Comparison of ENCODE assay signal across 24 cellular contexts in genomic region chr15:45414215-45414885, GRCh38. TPM values are rescaled to one million over a fixed set of nuclear protein-coding genes. Genes with fewer than 3 reads are reported as not detected.
DNase-seq lines count a peak whose midpoint lies in the region; ATAC-seq, FAIRE-seq and TF ChIP-seq lines count a peak whose summit lies in the region.
"Had no signal": no experiment of that assay in that cellular context is flagged by ENCODE, and none has a peak within 500 bp of the region (broad histone marks: within the 10 kb centered on the region; RNA-seq: fewer than 3 reads in every experiment).

No MANE protein-coding gene starts in this region.

- H3K9me3 Mint-ChIP-seq in activated CD4-positive, alpha-beta memory T cell treated with anti-CD3 and anti-CD28 coated beads, Interleukin-2, amount 10 ng/mL, durations not matched to agents 7 days and 5 days: no peaks in the 10 kb centered on the region
- H3K9me3 Mint-ChIP-seq in activated CD4-positive, alpha-beta memory T cell treated with anti-CD3 and anti-CD28 coated beads for 36 hours: no peaks in the 10 kb centered on the region
- no peaks in the 10 kb centered on the region for H3K9me3 Mint-ChIP-seq in nephron progenitor cell
- no peaks in the 10 kb centered on the region for H3K9me3 Mint-ChIP-seq in chondrocyte (ENCODE audit: low read depth)
- H3K9me3 Mint-ChIP-seq: neural crest cell had no signal

- H3K79me2 ChIP-seq in Loucy (ENCODE audit: insufficient read depth, low read length) (peaks cover 11% of the 10 kb centered on the region; the same call in 1 of the 2 replicates), GM12878 (ENCODE audit: control insufficient read depth, insufficient read depth, low read length) (no peaks in the 10 kb centered on the region)

- SMC1A ChIA-PET in GM12878 (lab: Charles Lee; ENCODE audit: uncharacterized antibody, unreplicated experiment): interaction anchor here (0.7 to 4.2 kb wide), 6 partner anchors 10 to 107 kb away, joined by 3 to 17 read pairs (median 4); no protein-coding TSS in a partner anchor

- peaks cover 53% of the 10 kb centered on the region; the same call in 1 of the 2 replicates for H3K36me3 ChIP-seq in Loucy (ENCODE audit: insufficient read depth, low read length)
- peaks cover 2 to 41% of the 10 kb centered on the region in 2 experiments for H3K36me3 ChIP-seq in GM12878 (ENCODE audit: control insufficient read depth in 2 of 2, insufficient read depth in 2 of 2, low read length in 1 of 2)

- BruUV-seq in GM12878 (replicated peaks; lab: Mats Ljungman, UMichigan): no TSS peak

- no peaks in the 10 kb centered on the region for H3K27me3 Mint-ChIP-seq in activated CD4-positive, alpha-beta memory T cell treated with anti-CD3 and anti-CD28 coated beads, Interleukin-2, amount 10 ng/mL, durations not matched to agents 7 days and 5 days
- no peaks in the 10 kb centered on the region for H3K27me3 Mint-ChIP-seq in activated CD4-positive, alpha-beta memory T cell treated with anti-CD3 and anti-CD28 coated beads for 36 hours
- H3K27me3 Mint-ChIP-seq in nephron progenitor cell (ENCODE audit: low read depth, poor library complexity) (no peaks in the 10 kb centered on the region), chondrocyte (ENCODE audit: low read depth) (no peaks in the 10 kb centered on the region)

- peak; percentile 74 for ATAC-seq in GM12878
- ATAC-seq: A549, Panc1 had no signal

- intact Hi-C loops in activated CD4-positive, alpha-beta memory T cell treated with anti-CD3 and anti-CD28 coated beads for 36 hours (cut with micrococcal nuclease): no loop called here
- intact Hi-C loops in GM12878 (cut with micrococcal nuclease; ENCODE audit: unreplicated experiment): no loop called here

- in situ Hi-C loops in GM12878 (cut with MboI): no loop called here

- FAIRE-seq in GM12878 (lab: Jason Lieb, UNC) (no peak), frontal cortex (lab: Jason Lieb, UNC) (no peak)
- FAIRE-seq: A549 had no signal

- no peak overlapping the region for H3K9ac ChIP-seq in Loucy (ENCODE audit: low read depth, low read length, poor library complexity, severe bottlenecking)
- H3K9ac ChIP-seq in GM12878 (ENCODE audit: control insufficient read depth, insufficient read depth, low read length): no peak overlapping the region
- H3K9ac ChIP-seq: GM23248, SK-N-SH had no signal

- 88% methylated on average over 5 of the region's 5 CpGs for WGBS in GM12878 (ENCODE audit: insufficient coverage, insufficient replicate concordance, low lambda C conversion rate, missing lambda C conversion rate)

- no peaks in the 10 kb centered on the region for H3K9me2 ChIP-seq in Loucy (replicated peaks; ENCODE audit: low read depth, low read length)
- H3K9me2 ChIP-seq: SK-N-SH had no signal

- no peak for DNase-seq in activated CD4-positive, alpha-beta memory T cell treated with anti-CD3 and anti-CD28 coated beads, Interleukin-2, amount 10 ng/mL, durations not matched to agents 7 days and 5 days
- DNase-seq in activated CD4-positive, alpha-beta memory T cell treated with anti-CD3 and anti-CD28 coated beads for 36 hours: no peak
- DNase-seq in GM12878 (ENCODE audit: low read depth, low spot score): no peak
- no peak for DNase-seq in nephron progenitor cell
- no peak for DNase-seq in chondrocyte (ENCODE audit: low spot score)
- DNase-seq in NCI-H2081 (lab: John Stamatoyannopoulos, UW): no peak
- no peak for DNase-seq in frontal cortex (ENCODE audit: low spot score in 2 of 2)
- DNase-seq: amygdala; DMS79; effector memory CD4-positive, alpha-beta T cell; GM23248; NCI-H1417; NCI-H2171 treated with DMSO at 0.1 percent for 48 hours; NCI-H82; retina; SK-N-SH; stimulated activated CD4-positive, alpha-beta T cell treated with anti-CD3 and anti-CD28 coated beads, Interleukin-12 subunit alpha, Interleukin-12 subunit beta, amount 100 ng/mL, for 4 hours; thyroid gland had no signal

- no peak for TF ChIP-seq EP300 in GM12878 (IDR thresholded peaks at IDR 0.05; ENCODE audit: borderline replicate concordance in 1 of 2, control insufficient read depth in 1 of 2, low read depth in 2 of 2, low read length in 2 of 2)

- peaks cover 29% of the 10 kb centered on the region for H3K4me1 ChIP-seq in Loucy (ENCODE audit: insufficient read depth, low read length, poor library complexity, severe bottlenecking)
- H3K4me1 ChIP-seq in GM12878 (ENCODE audit: control insufficient read depth, insufficient read depth, low read length): no peaks in the 10 kb centered on the region
- H3K4me1 ChIP-seq: A549 had no signal

- no peak for TF ChIP-seq RAD21 in GM12878 (IDR thresholded peaks at IDR 0.05; ENCODE audit: insufficient read depth, low read depth, low read length)

- POLR2A ChIA-PET in activated CD4-positive, alpha-beta memory T cell treated with anti-CD3 and anti-CD28 coated beads, Interleukin-2, amount 10 ng/mL, durations not matched to agents 7 days and 5 days (lab: Charles Lee): interaction anchor here (1.0 to 3.6 kb wide), 2 partner anchors 11 to 172 kb away, joined by 4 to 31 read pairs; a partner anchor contains a TSS
- POLR2A ChIA-PET in activated CD4-positive, alpha-beta memory T cell treated with anti-CD3 and anti-CD28 coated beads for 36 hours (lab: Charles Lee): interaction anchor here (0.9 to 1.3 kb wide), 2 partner anchors 12 to 174 kb away, joined by 5 to 9 read pairs; a partner anchor contains a TSS
- POLR2A ChIA-PET in GM12878 (lab: Charles Lee): interaction anchor here (1.7 to 1.8 kb wide), 2 partner anchors 12 to 31 kb away, joined by 5 to 8 read pairs; a partner anchor contains a TSS

- RAD21 ChIA-PET in GM12878 (lab: Charles Lee; ENCODE audit: unreplicated experiment): interaction anchor here (1.1 to 3.6 kb wide), 2 partner anchors 12 to 43 kb away, joined by 6 to 12 read pairs; a partner anchor contains a TSS

- peaks cover 20% of the 10 kb centered on the region for H3K4me1 Mint-ChIP-seq in activated CD4-positive, alpha-beta memory T cell treated with anti-CD3 and anti-CD28 coated beads, Interleukin-2, amount 10 ng/mL, durations not matched to agents 7 days and 5 days
- peaks cover 18% of the 10 kb centered on the region for H3K4me1 Mint-ChIP-seq in activated CD4-positive, alpha-beta memory T cell treated with anti-CD3 and anti-CD28 coated beads for 36 hours (ENCODE audit: low read depth)
- H3K4me1 Mint-ChIP-seq in nephron progenitor cell: no peaks in the 10 kb centered on the region
- H3K4me1 Mint-ChIP-seq in chondrocyte (ENCODE audit: low read depth): no peaks in the 10 kb centered on the region
- H3K4me1 Mint-ChIP-seq: CD14-positive monocyte, neural crest cell had no signal

- H2AFZ ChIP-seq in Loucy (ENCODE audit: low read length) (no peak overlapping the region), GM12878 (ENCODE audit: control insufficient read depth, low read depth, low read length) (no peak overlapping the region)
- H2AFZ ChIP-seq: GM23248 had no signal

- TF ChIP-seq CTCF in Loucy (conservative IDR thresholded peaks at IDR 0.05; ENCODE audit: low read length) (no peak), GM12878 (IDR thresholded peaks at IDR 0.05 in 2 of 3, conservative IDR thresholded peaks at IDR 0.05 in 1 of 3; ENCODE audit: control insufficient read depth in 2 of 3, extremely low read depth in 1 of 3, insufficient read depth in 1 of 3, low read depth in 3 of 3, low read length in 3 of 3) (no peak), nephron progenitor cell (IDR thresholded peaks at IDR 0.05) (no peak), chondrocyte (IDR thresholded peaks at IDR 0.05) (no peak)

- H3K9me3 ChIP-seq in Loucy (ENCODE audit: insufficient read depth, low read depth, low read length): no peaks in the 10 kb centered on the region
- no peaks in the 10 kb centered on the region for H3K9me3 ChIP-seq in GM12878 (replicated peaks; ENCODE audit: control insufficient read depth, insufficient read depth, low read length)
- H3K9me3 ChIP-seq: A549, SK-N-SH, thyroid gland had no signal

- TF ChIP-seq POLR2A in GM12878 (IDR thresholded peaks at IDR 0.05; ENCODE audit: low read depth, low read length): no peak

- no peak overlapping the region for H3K4me3 Mint-ChIP-seq in activated CD4-positive, alpha-beta memory T cell treated with anti-CD3 and anti-CD28 coated beads, Interleukin-2, amount 10 ng/mL, durations not matched to agents 7 days and 5 days
- no peak overlapping the region for H3K4me3 Mint-ChIP-seq in activated CD4-positive, alpha-beta memory T cell treated with anti-CD3 and anti-CD28 coated beads for 36 hours
- H3K4me3 Mint-ChIP-seq in nephron progenitor cell (no peak overlapping the region), chondrocyte (ENCODE audit: unreplicated experiment) (no peak overlapping the region)
- H3K4me3 Mint-ChIP-seq: CD14-positive monocyte, neural crest cell had no signal

- peak overlapping the region; percentile 37 for H3K27ac Mint-ChIP-seq in activated CD4-positive, alpha-beta memory T cell treated with anti-CD3 and anti-CD28 coated beads, Interleukin-2, amount 10 ng/mL, durations not matched to agents 7 days and 5 days
- no peak overlapping the region for H3K27ac Mint-ChIP-seq in activated CD4-positive, alpha-beta memory T cell treated with anti-CD3 and anti-CD28 coated beads for 36 hours
- H3K27ac Mint-ChIP-seq in nephron progenitor cell (peak overlapping the region; percentile 87), chondrocyte (ENCODE audit: unreplicated experiment) (no peak overlapping the region)

- CTCF ChIA-PET in activated CD4-positive, alpha-beta memory T cell treated with anti-CD3 and anti-CD28 coated beads, Interleukin-2, amount 10 ng/mL, durations not matched to agents 7 days and 5 days (lab: Charles Lee): interaction anchor here (0.5 to 4.1 kb wide), 8 partner anchors 10 to 44 kb away, joined by 3 to 23 read pairs (median 8); a partner anchor contains a TSS
- CTCF ChIA-PET in activated CD4-positive, alpha-beta memory T cell treated with anti-CD3 and anti-CD28 coated beads for 36 hours (lab: Charles Lee): interaction anchor here (0.9 to 1.8 kb wide), 6 partner anchors 12 to 216 kb away, joined by 3 to 5 read pairs (median 4); a partner anchor contains a TSS
- CTCF ChIA-PET in GM12878 (lab: Yijun Ruan, JAX): interaction anchor here (0.9 to 3.0 kb wide), 15 partner anchors 10 to 296 kb away, joined by 3 to 15 read pairs (median 6); a partner anchor contains a TSS

- H3K4me2 ChIP-seq in Loucy (ENCODE audit: low read depth, low read length, poor library complexity, severe bottlenecking) (peak overlapping the region; percentile 62), GM12878 (ENCODE audit: control insufficient read depth, insufficient read depth) (no peak overlapping the region)
- H3K4me2 ChIP-seq: A549, SK-N-SH had no signal

- H3K36me3 Mint-ChIP-seq in activated CD4-positive, alpha-beta memory T cell treated with anti-CD3 and anti-CD28 coated beads, Interleukin-2, amount 10 ng/mL, durations not matched to agents 7 days and 5 days (ENCODE audit: low read depth): peaks cover 58% of the 10 kb centered on the region
- H3K36me3 Mint-ChIP-seq in activated CD4-positive, alpha-beta memory T cell treated with anti-CD3 and anti-CD28 coated beads for 36 hours: peaks cover 49% of the 10 kb centered on the region
- H3K36me3 Mint-ChIP-seq in nephron progenitor cell (ENCODE audit: low read depth) (peaks cover 69% of the 10 kb centered on the region), chondrocyte (ENCODE audit: low read depth) (peaks cover 35% of the 10 kb centered on the region)

- peaks cover 12% of the 10 kb centered on the region for H3F3A ChIP-seq in Loucy (ENCODE audit: low read depth)

- no peak overlapping the region for H3K27ac ChIP-seq in GM12878 (ENCODE audit: control insufficient read depth, insufficient read depth)
- H3K27ac ChIP-seq: A549, GM23248 had no signal

- no peaks in the 10 kb centered on the region for H3K27me3 ChIP-seq in Loucy (ENCODE audit: insufficient read depth, low read length, poor library complexity, severe bottlenecking)
- H3K27me3 ChIP-seq in GM12878 (replicated peaks in 1 of 2; ENCODE audit: control insufficient read depth in 2 of 2, insufficient read depth in 2 of 2, low read length in 1 of 2): no peaks in the 10 kb centered on the region
- H3K27me3 ChIP-seq: thyroid gland had no signal

- no peak overlapping the region for H3K4me3 ChIP-seq in Loucy (ENCODE audit: low read length, poor library complexity, severe bottlenecking)
- no peak overlapping the region for H3K4me3 ChIP-seq in GM12878
- H3K4me3 ChIP-seq: A549, GM23248, thyroid gland had no signal

- H4K20me1 ChIP-seq in Loucy (ENCODE audit: insufficient read depth, low read length, poor library complexity, severe bottlenecking) (peaks cover 49% of the 10 kb centered on the region), GM12878 (ENCODE audit: control insufficient read depth, insufficient read depth) (no peaks in the 10 kb centered on the region)

RNA-seq across cellular contexts. Expression of gene GATM, which starts 36.0 kb away (rescaled TPM):
- 1 to 10 TPM; 1.9 to 2.2 TPM for total RNA-seq in activated CD4-positive, alpha-beta memory T cell treated with anti-CD3 and anti-CD28 coated beads, Interleukin-2, amount 10 ng/mL, durations not matched to agents 7 days and 5 days
- 1 to 10 TPM in 1 of 2 experiments, under 1 TPM in 1; 0.62 to 1.3 TPM for total RNA-seq in activated CD4-positive, alpha-beta memory T cell treated with anti-CD3 and anti-CD28 coated beads for 36 hours
- 72.5 and 76.6 TPM in 2 replicates for total RNA-seq in GM12878 (2013; cell fraction: nucleolus; rRNA removed)
- total RNA-seq in GM12878 (2014; rRNA removed) (71.2 and 75.6 TPM in 2 replicates), GM12878 (2014; rRNA removed; fragmentation: Illumina TruSeq; extraction: Trizol) (39.2 and 41.3 TPM in 2 replicates), GM12878 (2021) (37.1 and 42.5 TPM in 2 replicates), chondrocyte (0.30 TPM in 1 of 3 replicates, not detected in the others), frontal cortex (91.3 TPM)
- polyA plus RNA-seq in GM12878 (2011; ENCODE audit: low read depth): 36.9 TPM
- polyA plus RNA-seq in GM12878 (2011; rRNA removed) (83.1 and 89.9 TPM in 2 replicates), GM12878 (2014; fragmentation: Illumina TruSeq; extraction: Trizol) (50.8 and 60.7 TPM in 2 replicates), GM12878 (2014; fragmentation: Nextera tagmentation; extraction: Ambion mirVana) (10 to 100 TPM; 11.7 to 17.6 TPM), GM12878 (2014; rRNA removed) (63.8 and 65.6 TPM in 2 replicates), GM12878 (2016; fragmentation: Nextera tagmentation; extraction: Ambion mirVana) (10 to 100 TPM; 22.8 to 23.1 TPM)
- polyA plus RNA-seq in GM12878 (2011; cell fraction: cytosol; rRNA removed): 52.4 and 57.8 TPM in 2 replicates
- polyA plus RNA-seq in GM12878 (2011; cell fraction: nucleus; rRNA removed): 33.5 and 44.4 TPM in 2 replicates
- 34.3 and 58.1 TPM in 2 replicates for polyA plus RNA-seq in GM12878 (2012)
- polyA minus RNA-seq in GM12878 (2011; rRNA and poly(A)+ RNA removed): 44.1 and 51.5 TPM in 2 replicates
- polyA minus RNA-seq in GM12878 (2011; cell fraction: cytosol; rRNA and poly(A)+ RNA removed): 17.6 and 18.3 TPM in 2 replicates
- polyA minus RNA-seq in GM12878 (2011; cell fraction: nucleus; rRNA and poly(A)+ RNA removed): 17.9 and 25.3 TPM in 2 replicates
- total RNA-seq: GM23248, HT1080 had no signal
- polyA plus RNA-seq: GM23248 had no signal

Comparison
In these comparisons a context has a peak if more than half of its experiments do, and no peak if none do; other contexts are left out.
1. H3K27ac Mint-ChIP-seq: peak in activated CD4-positive, alpha-beta memory T cell treated with anti-CD3 and anti-CD28 coated beads, Interleukin-2, amount 10 ng/mL, durations not matched to agents 7 days and 5 days (single experiment) and nephron progenitor cell (single experiment); none in activated CD4-positive, alpha-beta memory T cell treated with anti-CD3 and anti-CD28 coated beads for 36 hours (single experiment) and chondrocyte (single experiment).
2. RNA of gene GATM, which starts 36.0 kb away (total RNA-seq): 91.3 TPM in frontal cortex (single experiment) and 37.1 to 76.6 TPM in GM12878; 1.9 to 2.2 TPM in activated CD4-positive, alpha-beta memory T cell treated with anti-CD3 and anti-CD28 coated beads, Interleukin-2, amount 10 ng/mL, durations not matched to agents 7 days and 5 days, 0.62 to 1.3 TPM in activated CD4-positive, alpha-beta memory T cell treated with anti-CD3 and anti-CD28 coated beads for 36 hours and 0.30 TPM in chondrocyte; every median in the first group is over 10 times any median in the second.